In the genomic region with DNA sequence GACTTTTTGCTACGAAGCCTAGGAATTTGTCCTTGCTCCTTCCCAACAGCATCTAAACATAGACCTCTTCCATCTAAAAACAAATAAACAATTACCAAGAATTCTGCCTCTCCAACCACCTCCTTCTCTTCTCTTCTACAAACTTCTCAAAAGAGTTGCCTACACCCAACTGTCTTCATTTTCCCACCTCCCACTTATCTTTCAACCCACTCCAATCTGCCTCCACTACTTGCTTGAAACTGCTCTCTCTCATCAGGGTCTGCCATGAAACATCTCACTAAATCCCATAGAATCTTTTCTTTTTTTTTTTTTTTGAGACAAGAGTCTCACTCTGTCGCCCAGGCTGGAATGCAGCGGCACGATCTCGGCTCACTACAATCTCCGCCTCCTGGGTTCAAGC, we compare ENCODE assay signal across 14 cellular contexts. TPM values are rescaled to one million over a fixed set of nuclear protein-coding genes. Genes with fewer than 3 reads are reported as not detected.
DNase-seq lines count a peak whose midpoint lies in the region; ATAC-seq and TF ChIP-seq lines count a peak whose summit lies in the region.
"Had no signal": no experiment of that assay in that cellular context is flagged by ENCODE, and none has a peak within 500 bp of the region (broad histone marks: within the 10 kb centered on the region; RNA-seq: fewer than 3 reads in every experiment).

No MANE protein-coding gene starts in this region.

- H3K9me3 Mint-ChIP-seq in activated naive CD8-positive, alpha-beta T cell treated with anti-CD3 and anti-CD28 coated beads, Interleukin-2, amount 10 ng/mL, durations not matched to agents 7 days and 5 days, result no peaks in the 10 kb centered on the region
- H3K9me3 Mint-ChIP-seq in naive B cell, result peaks cover 0 to 8% (median 4%) of the 10 kb centered on the region in 7 donors
- peaks cover 4% of the 10 kb centered on the region for H3K9me3 Mint-ChIP-seq in type B pancreatic cell

- peak overlapping the region; percentile 35 for H3K27ac Mint-ChIP-seq in activated naive CD8-positive, alpha-beta T cell treated with anti-CD3 and anti-CD28 coated beads, Interleukin-2, amount 10 ng/mL, durations not matched to agents 7 days and 5 days
- H3K27ac Mint-ChIP-seq in naive B cell (peak overlapping the region in 1 of 6 donors; percentile 38), type B pancreatic cell (peak overlapping the region; percentile 74)

- peak overlapping the region; percentile 77 for H3K4me3 Mint-ChIP-seq in activated naive CD8-positive, alpha-beta T cell treated with anti-CD3 and anti-CD28 coated beads, Interleukin-2, amount 10 ng/mL, durations not matched to agents 7 days and 5 days
- H3K4me3 Mint-ChIP-seq in naive B cell (peak overlapping the region in 7 of 8 donors; percentile 70 to 87 (median 74)), type B pancreatic cell (peak overlapping the region; percentile 90)

- H3K27me3 ChIP-seq in left ventricle myocardium inferior (ENCODE audit: low read depth), result no peaks in the 10 kb centered on the region
- H3K27me3 ChIP-seq: BE2C had no signal

- POLR2A ChIA-PET in activated naive CD8-positive, alpha-beta T cell treated with anti-CD3 and anti-CD28 coated beads, Interleukin-2, amount 10 ng/mL, durations not matched to agents 7 days and 5 days (lab: Charles Lee), result no interaction called here

- H3K27me3 Mint-ChIP-seq in activated naive CD8-positive, alpha-beta T cell treated with anti-CD3 and anti-CD28 coated beads, Interleukin-2, amount 10 ng/mL, durations not matched to agents 7 days and 5 days, result peaks cover 28% of the 10 kb centered on the region
- H3K27me3 Mint-ChIP-seq in naive B cell, result peaks cover 30 to 56% (median 41%) of the 10 kb centered on the region in 3 donors
- H3K27me3 Mint-ChIP-seq in type B pancreatic cell, result no peaks in the 10 kb centered on the region

- H3K9me3 ChIP-seq in left ventricle myocardium inferior (replicated peaks), result no peaks in the 10 kb centered on the region
- H3K9me3 ChIP-seq: BE2C, psoas muscle had no signal

- DNase-seq in left ventricle myocardium inferior (no peak), left cardiac atrium (no peak), naive B cell (no peak), type B pancreatic cell (ENCODE audit: extremely low spot score, unreplicated experiment) (no peak), NCI-H2081 (lab: John Stamatoyannopoulos, UW) (no peak)
- no peak for DNase-seq in activated naive CD8-positive, alpha-beta T cell treated with anti-CD3 and anti-CD28 coated beads, Interleukin-2, amount 10 ng/mL, durations not matched to agents 7 days and 5 days
- DNase-seq: BE2C; GOT3; NCI-H1092; NCI-H345; psoas muscle; stimulated activated CD4-positive, alpha-beta T cell treated with anti-CD3 and anti-CD28 coated beads, Interleukin-1b, Interleukin-23, amount 100 ng/mL, for 48 hours had no signal

- H3K4me3 ChIP-seq in left ventricle myocardium inferior, result no peak overlapping the region

- ATAC-seq in left cardiac atrium (no peak), naive B cell (ENCODE audit: low read depth in 2 of 2) (no peak), HG03196 (IDR thresholded peaks at IDR 0.05; ENCODE audit: unreplicated experiment) (no peak), GM21423 (IDR thresholded peaks at IDR 0.05; ENCODE audit: unreplicated experiment) (no peak)
- no peak for ATAC-seq in activated naive CD8-positive, alpha-beta T cell treated with anti-CD3 and anti-CD28 coated beads, Interleukin-2, amount 10 ng/mL, durations not matched to agents 7 days and 5 days (ENCODE audit: low read depth)

- H3K36me3 Mint-ChIP-seq in activated naive CD8-positive, alpha-beta T cell treated with anti-CD3 and anti-CD28 coated beads, Interleukin-2, amount 10 ng/mL, durations not matched to agents 7 days and 5 days, result no peaks in the 10 kb centered on the region
- H3K36me3 Mint-ChIP-seq in naive B cell, result peaks cover 0 to 13% of the 10 kb centered on the region in 2 donors
- H3K36me3 Mint-ChIP-seq in type B pancreatic cell, result no peaks in the 10 kb centered on the region

- intact Hi-C loops in left ventricle myocardium inferior (cut with micrococcal nuclease) (no loop called here), left cardiac atrium (cut with DNase I) (no loop called here)

- peaks cover 16% of the 10 kb centered on the region for H3K4me1 ChIP-seq in left ventricle myocardium inferior
- H3K4me1 ChIP-seq: BE2C, psoas muscle had no signal

- H3K4me1 Mint-ChIP-seq in activated naive CD8-positive, alpha-beta T cell treated with anti-CD3 and anti-CD28 coated beads, Interleukin-2, amount 10 ng/mL, durations not matched to agents 7 days and 5 days, result peaks cover 3% of the 10 kb centered on the region
- H3K4me1 Mint-ChIP-seq in naive B cell (peaks cover 6 to 10% (median 6%) of the 10 kb centered on the region in 3 donors), type B pancreatic cell (ENCODE audit: unreplicated experiment) (peaks cover 10% of the 10 kb centered on the region)

- no peaks in the 10 kb centered on the region for H3K36me3 ChIP-seq in left ventricle myocardium inferior
- H3K36me3 ChIP-seq: BE2C had no signal

- peak overlapping the region; percentile 80 for H3K27ac ChIP-seq in left ventricle myocardium inferior (replicated peaks)

- no peak for TF ChIP-seq CTCF in left ventricle myocardium inferior (IDR thresholded peaks at IDR 0.05; ENCODE audit: borderline replicate concordance)
- no peak for TF ChIP-seq CTCF in type B pancreatic cell (conservative IDR thresholded peaks at IDR 0.05)

RNA-seq across cellular contexts. Expression of a gene that starts 0.9 kb away (rescaled TPM):
- 8.6 TPM for total RNA-seq in left ventricle myocardium inferior
- 1 to 10 TPM; 4.6 to 5.3 TPM for total RNA-seq in left cardiac atrium
- under 1 TPM; 0.06 TPM for total RNA-seq in activated naive CD8-positive, alpha-beta T cell treated with anti-CD3 and anti-CD28 coated beads, Interleukin-2, amount 10 ng/mL, durations not matched to agents 7 days and 5 days
- under 1 TPM; 0.50 to 0.95 (median 0.79) TPM for polyA plus RNA-seq in naive B cell (ENCODE audit: low read depth in 6 of 6)
- 11.3 and 23.9 TPM in 2 replicates for total RNA-seq in type B pancreatic cell (ENCODE audit: low replicate concordance)

RNA-seq across cellular contexts. Expression of a gene that starts 33.1 kb away (rescaled TPM):
- 32.6 TPM for total RNA-seq in left ventricle myocardium inferior
- 10 to 100 TPM; 20.5 to 26.4 TPM for total RNA-seq in left cardiac atrium
- 10 to 100 TPM; 43.7 to 44.5 TPM for total RNA-seq in activated naive CD8-positive, alpha-beta T cell treated with anti-CD3 and anti-CD28 coated beads, Interleukin-2, amount 10 ng/mL, durations not matched to agents 7 days and 5 days
- 10 to 100 TPM; 15.1 to 35.4 (median 27.4) TPM for polyA plus RNA-seq in naive B cell (ENCODE audit: low read depth in 6 of 6)
- 34.9 and 42.2 TPM in 2 replicates for total RNA-seq in type B pancreatic cell (ENCODE audit: low replicate concordance)

RNA-seq across cellular contexts. Expression of a gene that starts 56.7 kb away (rescaled TPM):
- total RNA-seq in left ventricle myocardium inferior (40.6 TPM), left cardiac atrium (10 to 100 TPM; 34.6 to 41.3 TPM), type B pancreatic cell (ENCODE audit: low replicate concordance) (39.1 and 43.8 TPM in 2 replicates)
- total RNA-seq in activated naive CD8-positive, alpha-beta T cell treated with anti-CD3 and anti-CD28 coated beads, Interleukin-2, amount 10 ng/mL, durations not matched to agents 7 days and 5 days, result 10 to 100 TPM; 32.4 to 33.8 TPM
- polyA plus RNA-seq in naive B cell (ENCODE audit: low read depth in 6 of 6), result 10 to 100 TPM; 63.7 to 91.9 (median 71.3) TPM
